ENCODE assay signal across 6 cellular contexts in genomic region chr4:89773793-89774192, GRCh38.
"Had no signal": no experiment of that assay in that cellular context is flagged by ENCODE, and none has a peak within 500 bp of the region (broad histone marks: within the 10 kb centered on the region; RNA-seq: fewer than 3 reads in every experiment).

No MANE protein-coding gene starts in this region.

- DNase-seq: GOT3, H9, HCEC 1CT, IMR-90 had no signal

- H3K27ac Mint-ChIP-seq: H9 had no signal

- ATAC-seq: K562 had no signal

- FAIRE-seq: HTR-8/SVneo, K562 had no signal

- H3K4me3 ChIP-seq: K562 had no signal

- H3K4me3 Mint-ChIP-seq: H9 had no signal

- H3K4me1 Mint-ChIP-seq: H9 had no signal
